Comparison of ENCODE assay signal across 8 cellular contexts in genomic region chr9:32384364-32385134, GRCh38. TPM values are rescaled to one million over a fixed set of nuclear protein-coding genes. Genes with fewer than 3 reads are reported as not detected.
DNase-seq lines count a peak whose midpoint lies in the region; ATAC-seq and TF ChIP-seq lines count a peak whose summit lies in the region.

TSS of gene ACO1 (plus strand) at chr9:32384643. CDS start at chr9:32405507, 20,864 bp downstream.

- H3K9me3 Mint-ChIP-seq in neural crest cell = no peaks in the 10 kb centered on the region

- DNase-seq in EL (peak; percentile 89), KG1 (lab: John Stamatoyannopoulos, UW) (peak; percentile 79), activated gamma-delta T cell (lab: John Stamatoyannopoulos, UW) (peak; percentile 80), fibroblast of villous mesenchyme (ENCODE audit: low read depth) (peak; percentile 88), neural crest cell (ENCODE audit: low read depth, low spot score) (peak; percentile 83), stomach (peak; percentile 93)

- H3K4me3 ChIP-seq in fibroblast of villous mesenchyme (ENCODE audit: low read depth, low read length) = peak within 1 kb of the TSS; percentile 86
- H3K4me3 ChIP-seq in stomach = peak within 1 kb of the TSS; percentile 69 to 84 (median 72)

- H3K36me3 Mint-ChIP-seq in neural crest cell (ENCODE audit: low read depth) = no peaks in the 10 kb centered on the region

- peak; percentile 95 for ATAC-seq in GM21786 (IDR thresholded peaks at IDR 0.05; ENCODE audit: unreplicated experiment)

- peaks cover 9% of the 10 kb centered on the region for H3K4me1 Mint-ChIP-seq in neural crest cell

- peaks cover 44% of the 10 kb centered on the region for H3K27me3 Mint-ChIP-seq in neural crest cell (ENCODE audit: low read depth)

- peak; percentile 40 for TF ChIP-seq EP300 in stomach (IDR thresholded peaks at IDR 0.05)

- WGBS in stomach, 5 donors = 0 to 1% (median 0%) methylated on average over 33 to 71 of the region's 71 CpGs

- peak within 1 kb of the TSS; percentile 73 to 94 (median 91) for H3K27ac ChIP-seq in stomach

- TF ChIP-seq CTCF in fibroblast of villous mesenchyme (IDR thresholded peaks at IDR 0.05; ENCODE audit: insufficient read depth, low read depth, low read length) (peak; percentile 12), neural crest cell (conservative IDR thresholded peaks at IDR 0.05) (no peak), stomach (IDR thresholded peaks at IDR 0.05) (no peak)

- no peaks in the 10 kb centered on the region for H3K27me3 ChIP-seq in stomach

- H3K4me1 ChIP-seq in stomach = peaks cover 20 to 46% (median 32%) of the 10 kb centered on the region in 4 donors

- peak; percentile 81 for TF ChIP-seq POLR2A in Raji (IDR thresholded peaks at IDR 0.05; ENCODE audit: insufficient read depth, low read depth, low read length)
- TF ChIP-seq POLR2A in stomach (IDR thresholded peaks at IDR 0.05) = peak in 2 of 4 donors; percentile 40 to 55

- peak within 1 kb of the TSS; percentile 86 for H3K27ac Mint-ChIP-seq in neural crest cell (ENCODE audit: unreplicated experiment)

- H3K36me3 ChIP-seq in stomach = no peaks in the 10 kb centered on the region

- peak within 1 kb of the TSS; percentile 95 for H3K4me3 Mint-ChIP-seq in neural crest cell

- intact Hi-C loops in stomach (cut with DNase I; ENCODE audit: low total_unique reads) = loop anchor here (5.0 kb wide), 1 partner anchor 43 kb away; no protein-coding TSS in a partner anchor

- no peaks in the 10 kb centered on the region for H3K9me3 ChIP-seq in stomach

RNA-seq across cellular contexts. Expression of gene ACO1, which starts in this region (rescaled TPM):
- total RNA-seq in fibroblast of villous mesenchyme = 105 and 155 TPM in 2 replicates
- total RNA-seq in neural crest cell = 33.7 and 33.9 TPM in 2 replicates
- 10 to 100 TPM in 3 of 5 donors, 1 to 10 TPM in 2; 5.8 to 44.2 (median 33.5) TPM for total RNA-seq in stomach
- polyA plus RNA-seq in stomach = 10 to 100 TPM; 11.0 to 20.9 (median 14.7) TPM

Comparison
In these comparisons a context has a peak if more than half of its experiments do, and no peak if none do; other contexts are left out.
1. Peak in every context shown above with its lines: DNase-seq, ATAC-seq, H3K4me3 ChIP-seq and H3K27ac ChIP-seq.